ENCODE assay signal across 16 cellular contexts in the genomic region with DNA sequence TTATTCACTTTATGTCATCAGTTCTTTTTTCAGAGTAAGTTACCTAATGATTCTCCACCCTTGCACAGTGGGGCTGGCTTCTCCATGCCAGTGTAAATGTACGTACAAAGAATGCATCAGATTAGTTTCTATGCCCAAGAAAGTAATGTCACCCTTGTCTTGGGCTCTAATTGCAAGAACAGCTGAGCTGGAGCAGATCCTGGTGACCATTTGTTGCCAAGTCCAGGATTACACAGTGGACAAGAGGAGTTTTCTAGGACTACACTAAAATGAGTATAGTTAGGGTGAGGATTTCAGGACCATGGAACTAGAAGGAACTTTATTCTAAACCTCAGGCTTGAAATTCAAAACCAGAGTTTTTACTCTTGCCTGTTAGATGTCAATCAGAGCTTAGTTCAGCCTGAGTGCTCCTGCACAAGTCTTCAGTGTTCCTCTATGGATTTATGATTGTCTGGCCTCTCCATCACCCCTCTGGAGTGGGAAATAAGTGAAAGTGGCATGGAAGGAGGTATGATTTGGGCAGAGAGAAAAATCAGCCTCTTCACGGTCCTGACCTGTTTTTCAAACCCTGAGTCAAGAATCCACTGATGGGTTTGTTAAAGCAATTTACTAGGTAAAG. TPM values are rescaled to one million over a fixed set of nuclear protein-coding genes. Genes with fewer than 3 reads are reported as not detected.
DNase-seq lines count a peak whose midpoint lies in the region; ATAC-seq and TF ChIP-seq lines count a peak whose summit lies in the region.
"Had no signal": no experiment of that assay in that cellular context is flagged by ENCODE, and none has a peak within 500 bp of the region (broad histone marks: within the 10 kb centered on the region; RNA-seq: fewer than 3 reads in every experiment).

No MANE protein-coding gene starts in this region.

- no peaks in the 10 kb centered on the region for H3K9me3 Mint-ChIP-seq in activated T-helper 17 cell treated with anti-CD3 and anti-CD28 coated beads, Interleukin-2, amount 50 U/mL, for 72 hours
- H3K9me3 Mint-ChIP-seq: activated CD4-positive, alpha-beta T cell treated with anti-CD3 and anti-CD28 coated beads, Interleukin-2, amount 10 ng/mL, durations not matched to agents 7 days and 5 days; natural killer cell had no signal

- H3K27ac Mint-ChIP-seq in activated T-helper 17 cell treated with anti-CD3 and anti-CD28 coated beads, Interleukin-2, amount 50 U/mL, for 72 hours = no peak overlapping the region
- H3K27ac Mint-ChIP-seq: activated CD4-positive, alpha-beta T cell treated with anti-CD3 and anti-CD28 coated beads, Interleukin-2, amount 10 ng/mL, durations not matched to agents 7 days and 5 days had no signal

- ATAC-seq in lower lobe of right lung (no peak), HG03565 (IDR thresholded peaks at IDR 0.05; ENCODE audit: unreplicated experiment) (no peak)
- no peak for ATAC-seq in activated T-helper 17 cell treated with anti-CD3 and anti-CD28 coated beads, Interleukin-2, amount 50 U/mL, for 72 hours (replicated peaks)
- ATAC-seq: natural killer cell had no signal

- peak overlapping the region in 2 of 3 donors; percentile 49 to 77 for H3K9ac ChIP-seq in skeletal muscle tissue (ENCODE audit: low read depth in 1 of 3, low read length in 3 of 3)

- no peaks in the 10 kb centered on the region for H3K36me3 Mint-ChIP-seq in activated T-helper 17 cell treated with anti-CD3 and anti-CD28 coated beads, Interleukin-2, amount 50 U/mL, for 72 hours (ENCODE audit: low read depth)
- H3K36me3 Mint-ChIP-seq: natural killer cell had no signal

- intact Hi-C loops in lower lobe of right lung (cut with DNase I) = no loop called here

- peak in 2 of 3 experiments; percentile 28 to 50 for DNase-seq in NCI-H1417 (lab: John Stamatoyannopoulos, UW)
- DNase-seq in NCI-H1417 treated with DMSO at 0.1 percent for 48 hours (lab: John Stamatoyannopoulos, UW) = no peak
- DNase-seq in NCI-H82 treated with DMSO at 0.1 percent for 48 hours (lab: John Stamatoyannopoulos, UW; ENCODE audit: unreplicated experiment) = peak; percentile 70
- DNase-seq in lower lobe of right lung = no peak
- DNase-seq: activated CD4-positive, alpha-beta T cell treated with anti-CD3 and anti-CD28 coated beads, Interleukin-2, amount 10 ng/mL, durations not matched to agents 7 days and 5 days; brain microvascular endothelial cell; kidney; natural killer cell; NCI-H226; PC-9 had no signal

- H3K9me3 ChIP-seq in skeletal muscle tissue (ENCODE audit: control insufficient read depth in 3 of 3, low read length in 3 of 3) (no peaks in the 10 kb centered on the region), lower lobe of right lung (no peaks in the 10 kb centered on the region)

- peaks cover 12% of the 10 kb centered on the region for H3K4me1 Mint-ChIP-seq in activated T-helper 17 cell treated with anti-CD3 and anti-CD28 coated beads, Interleukin-2, amount 50 U/mL, for 72 hours

- H3K27ac ChIP-seq in layer of hippocampus (ENCODE audit: low read depth, low read length) (peak overlapping the region; percentile 25), skeletal muscle tissue (ENCODE audit: low read depth, low read length) (peak overlapping the region; percentile 96), lower lobe of right lung (no peak overlapping the region)
- H3K27ac ChIP-seq: 22Rv1, brain microvascular endothelial cell, PC-9 had no signal

- H3K4me3 Mint-ChIP-seq in activated T-helper 17 cell treated with anti-CD3 and anti-CD28 coated beads, Interleukin-2, amount 50 U/mL, for 72 hours = no peak overlapping the region
- H3K4me3 Mint-ChIP-seq: activated CD4-positive, alpha-beta T cell treated with anti-CD3 and anti-CD28 coated beads, Interleukin-2, amount 10 ng/mL, durations not matched to agents 7 days and 5 days; natural killer cell had no signal

- H3K36me3 ChIP-seq in skeletal muscle tissue (ENCODE audit: control insufficient read depth in 3 of 3, insufficient read depth in 3 of 3, low read length in 3 of 3) = no peaks in the 10 kb centered on the region
- no peaks in the 10 kb centered on the region for H3K36me3 ChIP-seq in lower lobe of right lung
- H3K36me3 ChIP-seq: brain microvascular endothelial cell had no signal

- no peak for TF ChIP-seq CTCF in lower lobe of right lung (IDR thresholded peaks at IDR 0.05)

- peaks cover 48 to 51% (median 50%) of the 10 kb centered on the region in 3 donors for H3K4me1 ChIP-seq in skeletal muscle tissue (ENCODE audit: control insufficient read depth in 3 of 3, insufficient read depth in 3 of 3, low read length in 3 of 3)
- peaks cover 19% of the 10 kb centered on the region for H3K4me1 ChIP-seq in lower lobe of right lung

- H3K4me3 ChIP-seq in skeletal muscle tissue (ENCODE audit: low read length in 3 of 3) = no peak overlapping the region
- H3K4me3 ChIP-seq in lower lobe of right lung = no peak overlapping the region
- H3K4me3 ChIP-seq: PC-9, smooth muscle cell had no signal

- H3K27me3 Mint-ChIP-seq in activated T-helper 17 cell treated with anti-CD3 and anti-CD28 coated beads, Interleukin-2, amount 50 U/mL, for 72 hours = no peaks in the 10 kb centered on the region
- H3K27me3 Mint-ChIP-seq: activated CD4-positive, alpha-beta T cell treated with anti-CD3 and anti-CD28 coated beads, Interleukin-2, amount 10 ng/mL, durations not matched to agents 7 days and 5 days had no signal

- H3K27me3 ChIP-seq in layer of hippocampus (ENCODE audit: control insufficient read depth, insufficient read depth, low read length) (no peaks in the 10 kb centered on the region), skeletal muscle tissue (ENCODE audit: control insufficient read depth in 3 of 3, insufficient read depth in 3 of 3, low read length in 3 of 3) (no peaks in the 10 kb centered on the region), lower lobe of right lung (ENCODE audit: low read depth) (no peaks in the 10 kb centered on the region)
- H3K27me3 ChIP-seq: brain microvascular endothelial cell had no signal

RNA-seq across cellular contexts. Expression of a gene that starts 29.8 kb away (rescaled TPM):
- 45.4 TPM for total RNA-seq in skeletal muscle tissue
- total RNA-seq in lower lobe of right lung = 308 TPM
- 100 to 1,000 TPM; 385 to 468 TPM for total RNA-seq in activated T-helper 17 cell treated with anti-CD3 and anti-CD28 coated beads, Interleukin-2, amount 50 U/mL, for 72 hours

Comparison
In these comparisons a context has a peak if more than half of its experiments do, and no peak if none do; other contexts are left out.
1. DNase-seq: peak in NCI-H1417 (2 of 3) and NCI-H82 treated with DMSO at 0.1 percent for 48 hours (single experiment); none in NCI-H1417 treated with DMSO at 0.1 percent for 48 hours (single experiment) and lower lobe of right lung (single experiment).